8 cellular contexts compared by ENCODE assay signal in the genomic region with DNA sequence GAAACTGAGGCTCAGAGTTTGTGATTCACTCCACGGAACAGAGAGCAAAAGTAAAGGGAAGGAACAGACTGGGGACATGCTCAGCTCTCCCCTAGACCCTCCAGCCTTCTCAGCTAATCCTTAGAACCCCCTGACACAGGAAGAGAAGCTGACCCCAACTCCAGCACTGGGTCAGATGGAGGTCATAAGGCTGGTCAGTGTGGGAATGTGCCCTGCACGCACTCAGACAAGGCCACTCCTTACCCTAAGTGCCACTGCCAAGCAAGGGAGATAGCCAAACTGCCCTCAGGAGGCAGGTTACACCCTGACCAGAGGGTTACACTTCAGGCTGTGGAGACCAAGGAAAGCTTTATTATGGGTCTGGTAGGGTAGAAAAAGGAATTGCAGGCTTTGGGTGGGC. TPM values are rescaled to one million over a fixed set of nuclear protein-coding genes. Genes with fewer than 3 reads are reported as not detected.
A peak's percentile ranks its signal among the peaks of the same experiment; 100 is the strongest.
DNase-seq lines count a peak whose midpoint lies in the region; ATAC-seq and TF ChIP-seq lines count a peak whose summit lies in the region.

No MANE protein-coding gene starts in this region.

- H3K9me3 Mint-ChIP-seq in naive thymus-derived CD4-positive, alpha-beta T cell, result no peaks in the 10 kb centered on the region

- DNase-seq in LNCaP clone FGC (ENCODE audit: low read depth) (no peak), coronary artery (ENCODE audit: low spot score) (no peak), 8988T (no peak), SK-N-DZ (ENCODE audit: low spot score) (no peak)
- DNase-seq in naive thymus-derived CD4-positive, alpha-beta T cell, result no peak

- peak overlapping the region; percentile 97 for H3K27ac ChIP-seq in BLaER1
- peak overlapping the region in 1 of 2 donors; percentile 80 for H3K27ac ChIP-seq in coronary artery
- peak overlapping the region; percentile 95 for H3K27ac ChIP-seq in naive thymus-derived CD4-positive, alpha-beta T cell (ENCODE audit: low read depth, low read length)

- TF ChIP-seq CTCF in LNCaP clone FGC (IDR thresholded peaks at IDR 0.05; ENCODE audit: control insufficient read depth, extremely low read depth, insufficient read depth) (no peak), coronary artery (IDR thresholded peaks at IDR 0.05) (no peak)

- H3K27ac Mint-ChIP-seq in naive thymus-derived CD4-positive, alpha-beta T cell, result peak overlapping the region; percentile 82 to 100 (median 100)

- no peak for ATAC-seq in naive thymus-derived CD4-positive, alpha-beta T cell
- ATAC-seq in HG03045 (IDR thresholded peaks at IDR 0.05; ENCODE audit: unreplicated experiment) (no peak), HG02610 (IDR thresholded peaks at IDR 0.05; ENCODE audit: unreplicated experiment) (no peak)

- H3K4me3 Mint-ChIP-seq in naive thymus-derived CD4-positive, alpha-beta T cell, result peak overlapping the region; percentile 92 to 100 (median 98)

- peaks cover 56% of the 10 kb centered on the region for H3K4me1 ChIP-seq in BLaER1
- peaks cover 13 to 15% of the 10 kb centered on the region in 2 donors for H3K4me1 ChIP-seq in naive thymus-derived CD4-positive, alpha-beta T cell (ENCODE audit: control insufficient read depth in 2 of 2, insufficient read depth in 2 of 2, low read length in 2 of 2)

- H4K20me1 ChIP-seq in BLaER1, result peaks cover 54% of the 10 kb centered on the region

- H3K4me3 ChIP-seq in BLaER1 (peak overlapping the region; percentile 83), LNCaP clone FGC (ENCODE audit: low read depth, low read length) (peak overlapping the region; percentile 89), coronary artery (peak overlapping the region; percentile 83)
- no peak overlapping the region for H3K4me3 ChIP-seq in naive thymus-derived CD4-positive, alpha-beta T cell (ENCODE audit: low read length)

- H3K4me1 Mint-ChIP-seq in naive thymus-derived CD4-positive, alpha-beta T cell, result peaks cover 21 to 44% (median 31%) of the 10 kb centered on the region in 7 donors

- no peaks in the 10 kb centered on the region for H3K27me3 ChIP-seq in BLaER1
- H3K27me3 ChIP-seq in naive thymus-derived CD4-positive, alpha-beta T cell (ENCODE audit: control insufficient read depth in 2 of 2, insufficient read depth in 2 of 2, low read length in 2 of 2), result no peaks in the 10 kb centered on the region

- peaks cover 0 to 7% (median 0%) of the 10 kb centered on the region in 5 donors for H3K27me3 Mint-ChIP-seq in naive thymus-derived CD4-positive, alpha-beta T cell

- peaks cover 3 to 23% (median 9%) of the 10 kb centered on the region in 5 donors for H3K36me3 Mint-ChIP-seq in naive thymus-derived CD4-positive, alpha-beta T cell

- no peaks in the 10 kb centered on the region for H3K9me3 ChIP-seq in BLaER1
- H3K9me3 ChIP-seq in naive thymus-derived CD4-positive, alpha-beta T cell (ENCODE audit: control insufficient read depth in 2 of 3, low read length in 3 of 3), result no peaks in the 10 kb centered on the region

- CTCF ChIA-PET in naive thymus-derived CD4-positive, alpha-beta T cell (lab: Charles Lee), result interaction anchor here (0.7 to 1.2 kb wide), 3 partner anchors 11 to 53 kb away, joined by 3 to 5 read pairs (median 4); a partner anchor contains a TSS

- POLR2A ChIA-PET in naive thymus-derived CD4-positive, alpha-beta T cell (lab: Charles Lee), result interaction anchor here (0.6 to 2.4 kb wide), 9 partner anchors 10 to 284 kb away, joined by 3 to 33 read pairs (median 9); a partner anchor contains a TSS

- H3K9ac ChIP-seq in BLaER1, result peak overlapping the region; percentile 98

- intact Hi-C loops in naive thymus-derived CD4-positive, alpha-beta T cell (cut with micrococcal nuclease), result loop anchor here (2.0 to 10.0 kb wide), 3 partner anchors 20 to 1350 kb away; a partner anchor contains a TSS

- H3K4me2 ChIP-seq in BLaER1, result peak overlapping the region; percentile 97

- H3K36me3 ChIP-seq in BLaER1, result peaks cover 47% of the 10 kb centered on the region
- peaks cover 5 to 34% (median 11%) of the 10 kb centered on the region in 3 experiments for H3K36me3 ChIP-seq in naive thymus-derived CD4-positive, alpha-beta T cell (ENCODE audit: control insufficient read depth in 2 of 3, insufficient read depth in 3 of 3, low read length in 3 of 3)

RNA-seq across cellular contexts. Expression of a gene that starts 1.2 kb away (rescaled TPM):
- total RNA-seq in naive thymus-derived CD4-positive, alpha-beta T cell, result 1,000 to 10,000 TPM; 1,152 to 1,744 (median 1,537) TPM
- 1,000 to 10,000 TPM; 1,720 to 2,133 TPM for polyA plus RNA-seq in naive thymus-derived CD4-positive, alpha-beta T cell
- 1,243 and 1,338 TPM in 2 replicates for polyA plus RNA-seq in SK-N-DZ (2014; cell fraction: cytosol; rRNA removed)
- 862 and 1,031 TPM in 2 replicates for polyA plus RNA-seq in SK-N-DZ (2014; cell fraction: nucleus; rRNA removed)

RNA-seq across cellular contexts. Expression of a gene that starts 11.2 kb away (rescaled TPM):
- 10 to 100 TPM in 4 of 5 experiments, 1 to 10 TPM in 1; 7.8 to 28.3 (median 12.0) TPM for total RNA-seq in naive thymus-derived CD4-positive, alpha-beta T cell
- polyA plus RNA-seq in naive thymus-derived CD4-positive, alpha-beta T cell, result 10 to 100 TPM; 12.4 to 13.3 TPM
- polyA plus RNA-seq in SK-N-DZ (2014; cell fraction: cytosol; rRNA removed), result 56.2 and 56.3 TPM in 2 replicates
- 89.8 and 114 TPM in 2 replicates for polyA plus RNA-seq in SK-N-DZ (2014; cell fraction: nucleus; rRNA removed)

RNA-seq across cellular contexts. Expression of a gene that starts 19.7 kb away (rescaled TPM):
- total RNA-seq in naive thymus-derived CD4-positive, alpha-beta T cell, result 10 to 100 TPM in 4 of 5 experiments, 1 to 10 TPM in 1; 9.9 to 23.7 (median 14.7) TPM
- 10 to 100 TPM; 76.3 to 96.9 TPM for polyA plus RNA-seq in naive thymus-derived CD4-positive, alpha-beta T cell
- polyA plus RNA-seq in SK-N-DZ (2014; cell fraction: cytosol; rRNA removed), result 26.8 and 32.0 TPM in 2 replicates
- polyA plus RNA-seq in SK-N-DZ (2014; cell fraction: nucleus; rRNA removed), result 19.5 and 24.0 TPM in 2 replicates

RNA-seq across cellular contexts. Expression of a gene that starts 20.7 kb away (rescaled TPM):
- total RNA-seq in naive thymus-derived CD4-positive, alpha-beta T cell, result 10 to 100 TPM; 25.0 to 80.8 (median 54.5) TPM
- 10 to 100 TPM; 88.1 to 91.5 TPM for polyA plus RNA-seq in naive thymus-derived CD4-positive, alpha-beta T cell
- polyA plus RNA-seq in SK-N-DZ (2014; cell fraction: cytosol; rRNA removed), result 28.5 and 32.5 TPM in 2 replicates
- polyA plus RNA-seq in SK-N-DZ (2014; cell fraction: nucleus; rRNA removed), result 38.4 and 42.4 TPM in 2 replicates

RNA-seq across cellular contexts. Expression of a gene that starts 27.3 kb away (rescaled TPM):
- total RNA-seq in naive thymus-derived CD4-positive, alpha-beta T cell, result 10 to 100 TPM; 12.1 to 21.1 (median 15.0) TPM
- polyA plus RNA-seq in naive thymus-derived CD4-positive, alpha-beta T cell, result 10 to 100 TPM in 1 of 2 donors, 1 to 10 TPM in 1; 8.0 to 10.8 TPM
- 302 and 358 TPM in 2 replicates for polyA plus RNA-seq in SK-N-DZ (2014; cell fraction: cytosol; rRNA removed)
- 571 and 659 TPM in 2 replicates for polyA plus RNA-seq in SK-N-DZ (2014; cell fraction: nucleus; rRNA removed)
